In the genomic region with DNA sequence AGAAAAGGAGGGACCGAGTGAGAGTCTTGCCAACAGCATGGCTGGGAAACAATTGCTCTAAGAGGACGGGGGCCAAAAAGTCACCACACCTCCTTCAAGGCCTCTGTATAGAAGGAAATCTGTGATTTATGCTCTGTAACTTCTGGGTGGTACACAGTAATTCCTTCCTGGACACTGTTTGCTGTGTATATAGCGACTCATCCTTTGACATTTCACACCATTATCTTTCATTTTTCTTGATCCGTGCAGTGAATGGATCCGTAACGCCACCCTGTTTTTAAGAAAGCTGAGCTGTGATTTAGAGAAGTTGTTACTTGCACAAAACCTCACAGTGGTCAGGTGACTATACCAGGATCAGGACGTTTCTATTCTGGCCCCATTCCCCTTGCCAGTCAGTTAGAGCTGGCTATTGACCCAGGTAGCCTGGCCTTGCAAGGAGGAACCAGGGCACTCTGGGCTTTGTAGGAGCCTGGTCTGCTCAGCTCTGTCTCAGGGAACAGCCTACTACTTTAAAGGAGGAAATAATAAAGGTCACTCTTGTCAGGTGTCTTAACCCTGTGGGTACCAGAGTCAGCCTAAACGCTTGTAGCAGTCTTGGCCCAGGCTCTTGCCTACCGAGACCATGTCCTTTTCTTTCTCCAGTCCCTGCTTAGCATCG, we compare ENCODE assay signal across 13 cellular contexts.
DNase-seq lines count a peak whose midpoint lies in the region; ATAC-seq and TF ChIP-seq lines count a peak whose summit lies in the region.
"Had no signal": no experiment of that assay in that cellular context is flagged by ENCODE, and none has a peak within 500 bp of the region (broad histone marks: within the 10 kb centered on the region; RNA-seq: fewer than 3 reads in every experiment).

No MANE protein-coding gene starts in this region.

- WGBS in stomach, 5 donors = 40 to 64% (median 50%) methylated on average over 10 of the region's 10 CpGs

- H4K20me1 ChIP-seq in GM23338 (replicated peaks; ENCODE audit: insufficient read depth) = 0 out of 2 replicates have a peak, but pooled peaks cover 3% of the 10 kb centered on the region

- H3K4me3 Mint-ChIP-seq in GM23338 = no peak overlapping the region
- H3K4me3 Mint-ChIP-seq: stimulated activated memory B cell treated with anti-CD40 and anti-IgM and Interleukin-4, amounts not matched to agents 10 μg/mL and 1 μg/mL and 100 μg/mL, for 72 hours had no signal

- H3F3A ChIP-seq in GM23338 (replicated peaks; ENCODE audit: low read depth) = 0 out of 2 replicates have a peak, but pooled peaks cover 3% of the 10 kb centered on the region

- no peaks in the 10 kb centered on the region for H3K36me3 ChIP-seq in GM23338 (ENCODE audit: insufficient read depth)
- H3K36me3 ChIP-seq in stomach = no peaks in the 10 kb centered on the region
- H3K36me3 ChIP-seq: gastroesophageal sphincter had no signal

- no peaks in the 10 kb centered on the region; the same call in 2 of the 3 replicates for H3K36me3 Mint-ChIP-seq in GM23338 (ENCODE audit: low read depth)
- H3K36me3 Mint-ChIP-seq: stimulated activated memory B cell treated with anti-CD40 and anti-IgM and Interleukin-4, amounts not matched to agents 10 μg/mL and 1 μg/mL and 100 μg/mL, for 72 hours had no signal

- H3K27ac ChIP-seq in GM23338 (ENCODE audit: low read depth) (peak overlapping the region; percentile 80), stomach (peak overlapping the region; percentile 80 to 96 (median 87))
- H3K27ac ChIP-seq: gastroesophageal sphincter had no signal

- no peaks in the 10 kb centered on the region; the same call in none of the 2 replicates for H3K79me2 ChIP-seq in GM23338 (replicated peaks; ENCODE audit: insufficient read depth)

- H3K4me1 ChIP-seq in GM23338 (ENCODE audit: insufficient read depth) = peaks cover 24% of the 10 kb centered on the region
- H3K4me1 ChIP-seq in stomach = peaks cover 40 to 84% (median 61%) of the 10 kb centered on the region in 4 donors

- peak overlapping the region; percentile 18; the same call in 1 of the 2 replicates for H3K4me2 ChIP-seq in GM23338

- H3K4me3 ChIP-seq in GM23338 = no peak overlapping the region
- no peak overlapping the region for H3K4me3 ChIP-seq in astrocyte of the spinal cord (ENCODE audit: low read depth, low read length)
- H3K4me3 ChIP-seq in stomach = no peak overlapping the region
- H3K4me3 ChIP-seq: gastroesophageal sphincter, GM12878 had no signal

- intact Hi-C loops in stomach (cut with DNase I; ENCODE audit: low total_unique reads) = no loop called here

- no peak for ATAC-seq in GM23338
- ATAC-seq: gastroesophageal sphincter; GM12878; stimulated activated memory B cell treated with anti-CD40 and anti-IgM and Interleukin-4, amounts not matched to agents 10 μg/mL and 1 μg/mL and 100 μg/mL, for 72 hours had no signal

- TF ChIP-seq EP300 in stomach (IDR thresholded peaks at IDR 0.05) = no peak

- no peak overlapping the region for H3K27ac Mint-ChIP-seq in GM23338
- H3K27ac Mint-ChIP-seq: stimulated activated memory B cell treated with anti-CD40 and anti-IgM and Interleukin-4, amounts not matched to agents 10 μg/mL and 1 μg/mL and 100 μg/mL, for 72 hours had no signal

- H3K9me3 ChIP-seq in stomach = no peaks in the 10 kb centered on the region
- H3K9me3 ChIP-seq: gastroesophageal sphincter had no signal

- H2AFZ ChIP-seq in GM23338 = no peak overlapping the region

- H3K9me2 ChIP-seq in GM23338 (ENCODE audit: insufficient read depth) = no peaks in the 10 kb centered on the region

- H3K27me3 ChIP-seq in GM23338 (ENCODE audit: insufficient read depth) = no peaks in the 10 kb centered on the region
- no peaks in the 10 kb centered on the region for H3K27me3 ChIP-seq in stomach
- H3K27me3 ChIP-seq: gastroesophageal sphincter had no signal

- H3K9me3 Mint-ChIP-seq in GM23338 = no peaks in the 10 kb centered on the region
- H3K9me3 Mint-ChIP-seq: stimulated activated memory B cell treated with anti-CD40 and anti-IgM and Interleukin-4, amounts not matched to agents 10 μg/mL and 1 μg/mL and 100 μg/mL, for 72 hours had no signal

- DNase-seq in GM23338 (ENCODE audit: low spot score) (no peak), astrocyte of the spinal cord (ENCODE audit: low read depth, low spot score) (peak; percentile 38), kidney tubule cell (ENCODE audit: low spot score) (peak; percentile 67), stomach (peak; percentile 70), SIG-M5 (lab: John Stamatoyannopoulos, UW) (no peak), NCI-H2107 treated with DMSO at 0.1 percent for 48 hours (lab: John Stamatoyannopoulos, UW; ENCODE audit: unreplicated experiment) (no peak), DMS 273 treated with DMSO at 0.1 percent for 48 hours (lab: John Stamatoyannopoulos, UW) (no peak)
- DNase-seq in activated CD8-positive, alpha-beta memory T cell treated with anti-CD3 and anti-CD28 coated beads, Interleukin-2, amount 50 U/mL, for 4 hours = no peak
- DNase-seq: COR-L47, IMR-90 had no signal

- TF ChIP-seq CTCF in GM23338 (conservative IDR thresholded peaks at IDR 0.05; ENCODE audit: low read depth in 2 of 2) (no peak), astrocyte of the spinal cord (IDR thresholded peaks at IDR 0.05; ENCODE audit: low read depth, low read length) (no peak), stomach (IDR thresholded peaks at IDR 0.05) (no peak)

- TF ChIP-seq POLR2A in stomach (IDR thresholded peaks at IDR 0.05) = no peak

- peaks cover 5% of the 10 kb centered on the region for H3K27me3 Mint-ChIP-seq in GM23338 (ENCODE audit: insufficient read depth, low read depth, poor library complexity)
- H3K27me3 Mint-ChIP-seq: stimulated activated memory B cell treated with anti-CD40 and anti-IgM and Interleukin-4, amounts not matched to agents 10 μg/mL and 1 μg/mL and 100 μg/mL, for 72 hours had no signal

- in situ Hi-C loops in astrocyte of the spinal cord (cut with HindIII; ENCODE audit: low sequenced_read_pairs) = no loop called here

- H3K4me1 Mint-ChIP-seq in GM23338 = peaks cover 55% of the 10 kb centered on the region

TF ChIP-seq in GM23338, 12 proteins besides CTCF, POLR2A, EP300 and RAD21 (continues in another document):
- TF ChIP-seq ZNF331 (CRISPR knock-in tag; IDR thresholded peaks at IDR 0.05; ENCODE audit: low read depth) (no peak), EZH2phosphoT487 (IDR thresholded peaks at IDR 0.05; ENCODE audit: unreplicated experiment) (no peak), CREB1 (CRISPR knock-in tag; IDR thresholded peaks at IDR 0.05; ENCODE audit: low read depth) (no peak), JUNB (IDR thresholded peaks at IDR 0.05; ENCODE audit: unreplicated experiment) (no peak), NANOG (IDR thresholded peaks at IDR 0.05; ENCODE audit: borderline replicate concordance) (no peak), EZH2 (IDR thresholded peaks at IDR 0.05; ENCODE audit: low read depth, unreplicated experiment) (no peak), POLR2AphosphoS5 (IDR thresholded peaks at IDR 0.05; ENCODE audit: low read depth) (no peak)
- TF ChIP-seq, protein P1, sequence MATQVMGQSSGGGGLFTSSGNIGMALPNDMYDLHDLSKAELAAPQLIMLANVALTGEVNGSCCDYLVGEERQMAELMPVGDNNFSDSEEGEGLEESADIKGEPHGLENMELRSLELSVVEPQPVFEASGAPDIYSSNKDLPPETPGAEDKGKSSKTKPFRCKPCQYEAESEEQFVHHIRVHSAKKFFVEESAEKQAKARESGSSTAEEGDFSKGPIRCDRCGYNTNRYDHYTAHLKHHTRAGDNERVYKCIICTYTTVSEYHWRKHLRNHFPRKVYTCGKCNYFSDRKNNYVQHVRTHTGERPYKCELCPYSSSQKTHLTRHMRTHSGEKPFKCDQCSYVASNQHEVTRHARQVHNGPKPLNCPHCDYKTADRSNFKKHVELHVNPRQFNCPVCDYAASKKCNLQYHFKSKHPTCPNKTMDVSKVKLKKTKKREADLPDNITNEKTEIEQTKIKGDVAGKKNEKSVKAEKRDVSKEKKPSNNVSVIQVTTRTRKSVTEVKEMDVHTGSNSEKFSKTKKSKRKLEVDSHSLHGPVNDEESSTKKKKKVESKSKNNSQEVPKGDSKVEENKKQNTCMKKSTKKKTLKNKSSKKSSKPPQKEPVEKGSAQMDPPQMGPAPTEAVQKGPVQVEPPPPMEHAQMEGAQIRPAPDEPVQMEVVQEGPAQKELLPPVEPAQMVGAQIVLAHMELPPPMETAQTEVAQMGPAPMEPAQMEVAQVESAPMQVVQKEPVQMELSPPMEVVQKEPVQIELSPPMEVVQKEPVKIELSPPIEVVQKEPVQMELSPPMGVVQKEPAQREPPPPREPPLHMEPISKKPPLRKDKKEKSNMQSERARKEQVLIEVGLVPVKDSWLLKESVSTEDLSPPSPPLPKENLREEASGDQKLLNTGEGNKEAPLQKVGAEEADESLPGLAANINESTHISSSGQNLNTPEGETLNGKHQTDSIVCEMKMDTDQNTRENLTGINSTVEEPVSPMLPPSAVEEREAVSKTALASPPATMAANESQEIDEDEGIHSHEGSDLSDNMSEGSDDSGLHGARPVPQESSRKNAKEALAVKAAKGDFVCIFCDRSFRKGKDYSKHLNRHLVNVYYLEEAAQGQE (IDR thresholded peaks at IDR 0.05; ENCODE audit: unreplicated experiment) = no peak
- TF ChIP-seq, protein P2, sequence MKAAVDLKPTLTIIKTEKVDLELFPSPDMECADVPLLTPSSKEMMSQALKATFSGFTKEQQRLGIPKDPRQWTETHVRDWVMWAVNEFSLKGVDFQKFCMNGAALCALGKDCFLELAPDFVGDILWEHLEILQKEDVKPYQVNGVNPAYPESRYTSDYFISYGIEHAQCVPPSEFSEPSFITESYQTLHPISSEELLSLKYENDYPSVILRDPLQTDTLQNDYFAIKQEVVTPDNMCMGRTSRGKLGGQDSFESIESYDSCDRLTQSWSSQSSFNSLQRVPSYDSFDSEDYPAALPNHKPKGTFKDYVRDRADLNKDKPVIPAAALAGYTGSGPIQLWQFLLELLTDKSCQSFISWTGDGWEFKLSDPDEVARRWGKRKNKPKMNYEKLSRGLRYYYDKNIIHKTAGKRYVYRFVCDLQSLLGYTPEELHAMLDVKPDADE (IDR thresholded peaks at IDR 0.05) = no peak

Comparison
In these comparisons a context has a peak if more than half of its experiments do, and no peak if none do; other contexts are left out.
1. DNase-seq: peak in astrocyte of the spinal cord (single experiment), kidney tubule cell (single experiment) and stomach (single experiment); none in GM23338 (single experiment), SIG-M5 (single experiment), NCI-H2107 treated with DMSO at 0.1 percent for 48 hours (single experiment), activated CD8-positive, alpha-beta memory T cell treated with anti-CD3 and anti-CD28 coated beads, Interleukin-2, amount 50 U/mL, for 4 hours (single experiment) and DMS 273 treated with DMSO at 0.1 percent for 48 hours (single experiment).